7 cellular contexts compared by ENCODE assay signal in the genomic region with DNA sequence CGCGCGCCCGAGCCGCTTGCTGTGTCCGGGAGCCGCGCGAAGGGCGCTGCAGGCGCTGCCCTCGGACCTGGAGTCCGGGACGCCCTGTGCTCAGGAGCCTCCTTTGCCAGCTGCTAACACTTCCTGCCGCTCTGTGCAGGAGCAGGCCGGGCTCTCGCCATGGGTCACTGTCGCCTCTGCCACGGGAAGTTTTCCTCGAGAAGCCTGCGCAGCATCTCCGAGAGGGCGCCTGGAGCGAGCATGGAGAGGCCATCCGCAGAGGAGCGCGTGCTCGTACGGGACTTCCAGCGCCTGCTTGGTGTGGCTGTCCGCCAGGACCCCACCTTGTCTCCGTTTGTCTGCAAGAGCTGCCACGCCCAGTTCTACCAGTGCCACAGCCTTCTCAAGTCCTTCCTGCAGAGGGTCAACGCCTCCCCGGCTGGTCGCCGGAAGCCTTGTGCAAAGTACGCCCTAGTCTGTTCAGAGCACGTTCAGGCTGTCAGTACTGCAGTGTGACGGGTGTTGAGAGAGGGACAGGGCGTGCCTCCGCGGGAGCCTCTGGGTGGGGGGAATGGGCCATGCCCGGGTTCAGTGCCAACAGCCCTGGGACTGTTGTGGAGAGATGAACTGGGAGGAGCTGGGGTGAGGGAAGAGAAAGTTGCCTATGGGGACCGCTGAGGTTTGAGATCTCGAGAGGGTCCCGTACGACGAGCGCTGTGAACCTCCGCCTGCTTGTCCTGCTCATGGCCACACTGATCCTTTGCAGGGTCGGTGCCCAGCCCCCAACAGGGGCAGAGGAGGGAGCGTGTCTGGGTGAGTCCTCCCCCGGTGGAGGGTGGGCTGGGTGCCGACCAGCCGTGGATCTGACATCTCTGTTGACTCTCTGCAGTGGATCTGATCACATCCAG. TPM values are rescaled to one million over a fixed set of nuclear protein-coding genes. Genes with fewer than 3 reads are reported as not detected.
A peak's percentile ranks its signal among the peaks of the same experiment; 100 is the strongest.
DNase-seq lines count a peak whose midpoint lies in the region; ATAC-seq, FAIRE-seq and TF ChIP-seq lines count a peak whose summit lies in the region.

No MANE protein-coding gene starts in this region.

- intact Hi-C loops in testis (cut with DNase I; ENCODE audit: low total_unique reads), result no loop called here

- H3K27me3 ChIP-seq in muscle layer of duodenum (ENCODE audit: low read depth, low read length) (no peaks in the 10 kb centered on the region), testis (no peaks in the 10 kb centered on the region)

- TF ChIP-seq CTCF in epithelial cell of esophagus (IDR thresholded peaks at IDR 0.05; ENCODE audit: insufficient read depth, low read depth, low read length, missing control alignments), result no peak
- no peak for TF ChIP-seq CTCF in testis (IDR thresholded peaks at IDR 0.05)

- peak; percentile 22 for ATAC-seq in GM19438 (IDR thresholded peaks at IDR 0.05; ENCODE audit: low read depth, unreplicated experiment)

- H3K36me3 ChIP-seq in muscle layer of duodenum (ENCODE audit: control insufficient read depth in 1 of 2, insufficient read depth in 2 of 2, low read length in 2 of 2) (peaks cover 10 to 19% of the 10 kb centered on the region in 2 donors), testis (ENCODE audit: low read depth, missing control alignments) (no peaks in the 10 kb centered on the region)

- no peak for TF ChIP-seq POLR2A in testis (IDR thresholded peaks at IDR 0.05)

- FAIRE-seq in frontal cortex (lab: Jason Lieb, UNC), result no peak

- H3K27ac ChIP-seq in muscle layer of duodenum (ENCODE audit: low read length) (peak overlapping the region; percentile 51), testis (peak overlapping the region; percentile 95 to 97)

- peak; percentile 49 for DNase-seq in MV-4-11 (lab: John Stamatoyannopoulos, UW)
- peak in 2 of 3 experiments; percentile 36 to 47 for DNase-seq in activated CD8-positive, alpha-beta memory T cell treated with anti-CD3 and anti-CD28 coated beads for 48 hours (ENCODE audit: low read depth in 2 of 3, low spot score in 2 of 3)
- DNase-seq in epithelial cell of esophagus (ENCODE audit: low read depth), result peak; percentile 85
- DNase-seq in testis, result peak; percentile 58
- no peak for DNase-seq in frontal cortex (ENCODE audit: low spot score in 2 of 2)

- H3K4me1 ChIP-seq in muscle layer of duodenum (ENCODE audit: control insufficient read depth in 1 of 2, insufficient read depth in 2 of 2, low read length in 2 of 2) (peaks cover 3 to 31% of the 10 kb centered on the region in 2 donors), testis (peaks cover 25% of the 10 kb centered on the region)

- H3K9me3 ChIP-seq in muscle layer of duodenum (ENCODE audit: control insufficient read depth in 1 of 2, low read length in 2 of 2), result no peaks in the 10 kb centered on the region
- H3K9me3 ChIP-seq in testis, result no peaks in the 10 kb centered on the region

- WGBS in testis, 2 donors, result 36 to 42% methylated on average over 22 to 56 of the region's 56 CpGs

- H3K4me3 ChIP-seq in epithelial cell of esophagus (ENCODE audit: low read length) (peak overlapping the region; percentile 62), muscle layer of duodenum (ENCODE audit: low read depth in 1 of 2, low read length in 2 of 2) (peak overlapping the region; percentile 66 to 76), testis (peak overlapping the region; percentile 90 to 93)

RNA-seq across cellular contexts. Expression of a gene that starts 1.3 kb away (rescaled TPM):
- 10 to 100 TPM; 37.8 to 48.4 TPM for total RNA-seq in testis
- 31.0 TPM for polyA plus RNA-seq in testis (ENCODE audit: insufficient read depth, low read depth, low replicate concordance)
- 11.8 TPM for total RNA-seq in frontal cortex

RNA-seq across cellular contexts. Expression of a gene that starts 1.9 kb away (rescaled TPM):
- total RNA-seq in testis (10 to 100 TPM; 22.4 to 25.0 TPM), frontal cortex (7.7 TPM)
- 26.9 TPM for polyA plus RNA-seq in testis (ENCODE audit: insufficient read depth, low read depth, low replicate concordance)

RNA-seq across cellular contexts. Expression of a gene that starts 21.1 kb away (rescaled TPM):
- total RNA-seq in testis, result 10 to 100 TPM; 13.9 to 14.4 TPM
- polyA plus RNA-seq in testis (ENCODE audit: insufficient read depth, low read depth, low replicate concordance), result 4.9 TPM
- total RNA-seq in frontal cortex, result 20.0 TPM

RNA-seq across cellular contexts. Expression of a gene that starts 36.1 kb away (rescaled TPM):
- total RNA-seq in testis, result 10 to 100 TPM; 77.1 to 88.3 TPM
- 68.0 TPM for polyA plus RNA-seq in testis (ENCODE audit: insufficient read depth, low read depth, low replicate concordance)
- 30.6 TPM for total RNA-seq in frontal cortex

Comparison
In these comparisons a context has a peak if more than half of its experiments do, and no peak if none do; other contexts are left out.
1. DNase-seq: peak in MV-4-11 (single experiment), activated CD8-positive, alpha-beta memory T cell treated with anti-CD3 and anti-CD28 coated beads for 48 hours (2 of 3), epithelial cell of esophagus (single experiment) and testis (single experiment); none in frontal cortex (0 of 2).
2. Peak in every context shown above with its lines, with median percentiles within 50 percentile points of each other: H3K4me3 ChIP-seq.